In genomic region chr6:423062-423798, GRCh38 we compare ENCODE assay signal across 1 cellular context.
TF ChIP-seq lines count a peak whose summit lies in the region.

No MANE protein-coding gene starts in this region.

TF ChIP-seq in H1, 55 proteins besides CTCF, POLR2A, EP300 and RAD21:
- TF ChIP-seq RNF2 (IDR thresholded peaks at IDR 0.05; ENCODE audit: borderline replicate concordance, low read depth, low read length, missing control alignments, poor library complexity, severe bottlenecking) (no peak), SUZ12 (IDR thresholded peaks at IDR 0.05; ENCODE audit: low read length) (no peak), EZH2 (IDR thresholded peaks at IDR 0.05; ENCODE audit: low read depth, low read length, severe bottlenecking) (no peak), NANOG (IDR thresholded peaks at IDR 0.05; ENCODE audit: insufficient read depth, low read depth, low read length, poor library complexity, severe bottlenecking) (no peak), CEBPB (IDR thresholded peaks at IDR 0.05; ENCODE audit: low read depth, low read length) (no peak), BCL11A (IDR thresholded peaks at IDR 0.05; ENCODE audit: low read depth in 2 of 2, low read length in 2 of 2) (no peak), CHD1 (IDR thresholded peaks at IDR 0.05; ENCODE audit: low read depth, low read length) (no peak), BRCA1 (IDR thresholded peaks at IDR 0.05; ENCODE audit: low read depth, low read length) (no peak), ASH2L (IDR thresholded peaks at IDR 0.05; ENCODE audit: low read length) (no peak)
